1 cellular context compared by ENCODE assay signal in genomic region chr2:84882415-84882738, GRCh38.
TF ChIP-seq lines count a peak whose summit lies in the region.

No MANE protein-coding gene starts in this region.

TF ChIP-seq in HCT116, 20 proteins besides CTCF, POLR2A, EP300 and RAD21 (continued from another document):
- TF ChIP-seq ZBTB33 (IDR thresholded peaks at IDR 0.05; ENCODE audit: extremely low read depth, insufficient replicate concordance, low read length): no peak
- no peak for TF ChIP-seq ZFX (IDR thresholded peaks at IDR 0.05)
- TF ChIP-seq JUND (IDR thresholded peaks at IDR 0.05): no peak
- TF ChIP-seq CEBPB (IDR thresholded peaks at IDR 0.05; ENCODE audit: low read depth): no peak
